22 cellular contexts compared by ENCODE assay signal in genomic region chr21:42111811-42112210, GRCh38. TPM values are rescaled to one million over a fixed set of nuclear protein-coding genes. Genes with fewer than 3 reads are reported as not detected.
DNase-seq lines count a peak whose midpoint lies in the region; ATAC-seq and TF ChIP-seq lines count a peak whose summit lies in the region.
"Had no signal": no experiment of that assay in that cellular context is flagged by ENCODE, and none has a peak within 500 bp of the region (broad histone marks: within the 10 kb centered on the region; RNA-seq: fewer than 3 reads in every experiment).

No MANE protein-coding gene starts in this region.

- H3K14ac ChIP-seq in neuronal stem cell (ENCODE audit: low read length) = no peak overlapping the region

- peaks cover 44% of the 10 kb centered on the region for H3K27me3 Mint-ChIP-seq in central memory CD8-positive, alpha-beta T cell
- H3K27me3 Mint-ChIP-seq in Caco-2 (ENCODE audit: insufficient read depth, unreplicated experiment) (no peaks in the 10 kb centered on the region), natural killer cell (ENCODE audit: low read depth in 2 of 2) (peaks cover 34 to 39% of the 10 kb centered on the region in 2 donors)

- H3K9ac ChIP-seq in BLaER1 treated with 17β-estradiol and CSF1 and Interleukin-3, amounts not matched to agents 10 nM and 100 nM = no peak overlapping the region
- H3K9ac ChIP-seq in neuronal stem cell (ENCODE audit: low read depth, low read length, poor library complexity) = peak overlapping the region; percentile 12

- intact Hi-C loops in Caco-2 (cut with micrococcal nuclease; ENCODE audit: unreplicated experiment) (no loop called here), natural killer cell (cut with micrococcal nuclease) (loop anchor here (10.0 kb wide), 1 partner anchor 497 kb away; no protein-coding TSS in a partner anchor)

- peak overlapping the region in 8 of 11 experiments; percentile 4 to 91 (median 85); a peak in 16 of 22 replicates for H3K4me2 ChIP-seq in BLaER1 treated with 17β-estradiol and CSF1 and Interleukin-3, amounts not matched to agents 10 nM and 100 nM
- H3K4me2 ChIP-seq in neuronal stem cell (ENCODE audit: insufficient read depth, low read length, poor library complexity, severe bottlenecking) = no peak overlapping the region
- H3K4me2 ChIP-seq: A549 had no signal

- H2AFZ ChIP-seq in neuronal stem cell (ENCODE audit: low read length) = no peak overlapping the region

- H2BK120ac ChIP-seq in neuronal stem cell (ENCODE audit: low read depth, low read length) = no peak overlapping the region

- H3K23ac ChIP-seq in neuronal stem cell (ENCODE audit: low read depth, low read length, poor library complexity) = no peak overlapping the region

- H3K4me1 Mint-ChIP-seq in central memory CD8-positive, alpha-beta T cell = no peaks in the 10 kb centered on the region
- H3K4me1 Mint-ChIP-seq in Caco-2 (ENCODE audit: low read depth, unreplicated experiment) = peaks cover 5% of the 10 kb centered on the region
- H3K4me1 Mint-ChIP-seq in natural killer cell = peaks cover 4 to 7% of the 10 kb centered on the region in 2 donors

- H3K79me1 ChIP-seq in neuronal stem cell (ENCODE audit: low read depth, low read length) = no peaks in the 10 kb centered on the region

- H3K4ac ChIP-seq in neuronal stem cell (ENCODE audit: low read length) = no peak overlapping the region

- H3K18ac ChIP-seq in neuronal stem cell (ENCODE audit: low read length) = no peak overlapping the region

- H4K20me1 ChIP-seq in BLaER1 treated with 17β-estradiol and CSF1 and Interleukin-3, amounts not matched to agents 10 nM and 100 nM = peaks cover 0 to 7% (median 0%) of the 10 kb centered on the region in 11 experiments; a peak in 3 of 22 replicates

- H3K4me3 Mint-ChIP-seq in central memory CD8-positive, alpha-beta T cell = no peak overlapping the region
- H3K4me3 Mint-ChIP-seq in Caco-2 (ENCODE audit: unreplicated experiment) (no peak overlapping the region), natural killer cell (no peak overlapping the region)
- H3K4me3 Mint-ChIP-seq: CD4-positive, CD25-positive, alpha-beta regulatory T cell; CD8-positive, alpha-beta memory T cell had no signal

- BruUV-seq in Caco-2 (replicated peaks; lab: Mats Ljungman, UMichigan) = no TSS peak

- H3K36me3 ChIP-seq in BLaER1 treated with 17β-estradiol and CSF1 and Interleukin-3, amounts not matched to agents 10 nM and 100 nM = no peaks in the 10 kb centered on the region
- H3K36me3 ChIP-seq in neuronal stem cell (replicated peaks in 1 of 2; ENCODE audit: control insufficient read depth in 2 of 2, insufficient read depth in 2 of 2, low read length in 2 of 2) (no peaks in the 10 kb centered on the region), Caco-2 (ENCODE audit: control insufficient read depth, insufficient read depth, low read length) (no peaks in the 10 kb centered on the region)
- H3K36me3 ChIP-seq: BE2C, HAP-1 had no signal

- no peak overlapping the region for H4K91ac ChIP-seq in neuronal stem cell (ENCODE audit: low read depth, low read length, poor library complexity)

- TF ChIP-seq CTCF in Caco-2 (IDR thresholded peaks at IDR 0.05; ENCODE audit: insufficient read depth in 1 of 2, low read depth in 1 of 2, low read length in 1 of 2, severe bottlenecking in 1 of 2, unreplicated experiment in 1 of 2) = no peak
- TF ChIP-seq CTCF in natural killer cell (IDR thresholded peaks at IDR 0.05) = no peak

- H3K9me3 ChIP-seq in BLaER1 treated with 17β-estradiol and CSF1 and Interleukin-3, amounts not matched to agents 10 nM and 100 nM (replicated peaks in 1 of 11) = no peaks in the 10 kb centered on the region
- H3K9me3 ChIP-seq in neuronal stem cell (replicated peaks in 1 of 2; ENCODE audit: control insufficient read depth in 2 of 2, insufficient read depth in 1 of 2, low read depth in 1 of 2, low read length in 2 of 2) (peaks cover 0 to 2% of the 10 kb centered on the region in 2 donors), Caco-2 (no peaks in the 10 kb centered on the region)
- H3K9me3 ChIP-seq: A549, BE2C, HAP-1 had no signal

- H3K27ac ChIP-seq in BLaER1 treated with 17β-estradiol and CSF1 and Interleukin-3, amounts not matched to agents 10 nM and 100 nM = no peak overlapping the region
- H3K27ac ChIP-seq in neuronal stem cell (replicated peaks; ENCODE audit: low read length) = no peak overlapping the region
- H3K27ac ChIP-seq: A549, C4-2B had no signal

- H3K27ac Mint-ChIP-seq in central memory CD8-positive, alpha-beta T cell (ENCODE audit: low read depth) = peak overlapping the region; percentile 12
- no peak overlapping the region for H3K27ac Mint-ChIP-seq in Caco-2 (ENCODE audit: unreplicated experiment)
- no peak overlapping the region for H3K27ac Mint-ChIP-seq in natural killer cell
- H3K27ac Mint-ChIP-seq: CD8-positive, alpha-beta memory T cell had no signal

- H2AK5ac ChIP-seq in neuronal stem cell (ENCODE audit: low read depth, low read length) = peak overlapping the region; percentile 81

- CTCF ChIA-PET in Caco-2 (lab: Charles Lee) = no interaction called here

- no peak overlapping the region for H4K8ac ChIP-seq in neuronal stem cell (ENCODE audit: low read depth, low read length)

- peaks cover 3% of the 10 kb centered on the region for H3K36me3 Mint-ChIP-seq in central memory CD8-positive, alpha-beta T cell (ENCODE audit: insufficient read depth)
- H3K36me3 Mint-ChIP-seq in Caco-2 (ENCODE audit: insufficient read depth, unreplicated experiment) = peaks cover 4% of the 10 kb centered on the region
- no peaks in the 10 kb centered on the region for H3K36me3 Mint-ChIP-seq in natural killer cell
- H3K36me3 Mint-ChIP-seq: CD4-positive, CD25-positive, alpha-beta regulatory T cell; CD8-positive, alpha-beta memory T cell had no signal

- H2BK5ac ChIP-seq in neuronal stem cell (ENCODE audit: low read length) = no peak overlapping the region

- no peak for ATAC-seq in central memory CD8-positive, alpha-beta T cell (replicated peaks; ENCODE audit: extremely low read depth, poor library complexity, severe bottlenecking)
- no peak for ATAC-seq in HG03565 (IDR thresholded peaks at IDR 0.05; ENCODE audit: unreplicated experiment)
- no peak for ATAC-seq in HG03139 (IDR thresholded peaks at IDR 0.05; ENCODE audit: unreplicated experiment)
- no peak for ATAC-seq in natural killer cell
- ATAC-seq: A549 had no signal

- H2BK15ac ChIP-seq in neuronal stem cell (ENCODE audit: low read length) = no peak overlapping the region

- H3K4me1 ChIP-seq in BLaER1 treated with 17β-estradiol and CSF1 and Interleukin-3, amounts not matched to agents 10 nM and 100 nM = peaks cover 16 to 92% (median 79%) of the 10 kb centered on the region in 10 experiments
- H3K4me1 ChIP-seq in neuronal stem cell (ENCODE audit: control insufficient read depth in 2 of 2, insufficient read depth in 1 of 2, low read depth in 1 of 2, low read length in 2 of 2) = no peaks in the 10 kb centered on the region
- peaks cover 15% of the 10 kb centered on the region for H3K4me1 ChIP-seq in Caco-2
- H3K4me1 ChIP-seq: BE2C, HAP-1 had no signal

- H3K9me3 Mint-ChIP-seq in central memory CD8-positive, alpha-beta T cell = no peaks in the 10 kb centered on the region
- H3K9me3 Mint-ChIP-seq in Caco-2 (ENCODE audit: unreplicated experiment) (no peaks in the 10 kb centered on the region), natural killer cell (no peaks in the 10 kb centered on the region)
- H3K9me3 Mint-ChIP-seq: CD4-positive, CD25-positive, alpha-beta regulatory T cell; CD8-positive, alpha-beta memory T cell had no signal

- H3K4me3 ChIP-seq in BLaER1 treated with 17β-estradiol and CSF1 and Interleukin-3, amounts not matched to agents 10 nM and 100 nM = no peak overlapping the region
- H3K4me3 ChIP-seq in neuronal stem cell (ENCODE audit: low read length in 2 of 2) (no peak overlapping the region), Caco-2 (ENCODE audit: low read depth, low read length) (no peak overlapping the region)
- H3K4me3 ChIP-seq: A549, HAP-1 had no signal

- peaks cover 0 to 7% (median 0%) of the 10 kb centered on the region in 11 experiments; a peak in 2 of 22 replicates for H3K27me3 ChIP-seq in BLaER1 treated with 17β-estradiol and CSF1 and Interleukin-3, amounts not matched to agents 10 nM and 100 nM
- H3K27me3 ChIP-seq in neuronal stem cell (ENCODE audit: control insufficient read depth in 3 of 3, insufficient read depth in 3 of 3, low read depth in 1 of 3, low read length in 3 of 3) (peaks cover 0 to 2% (median 0%) of the 10 kb centered on the region in 3 experiments), Caco-2 (replicated peaks; ENCODE audit: control insufficient read depth, insufficient read depth, low read length) (no peaks in the 10 kb centered on the region)
- H3K27me3 ChIP-seq: BE2C had no signal

- no peak overlapping the region for H2BK12ac ChIP-seq in neuronal stem cell (ENCODE audit: low read length)

- WGBS in neuronal stem cell (ENCODE audit: extremely low coverage in 2 of 2, insufficient read length in 2 of 2, insufficient replicate concordance in 1 of 2), 2 donors = no CpG with 5 or more reads among the region's 10 CpGs

- POLR2A ChIA-PET in Caco-2 (lab: Charles Lee) = no interaction called here

- DNase-seq in central memory CD8-positive, alpha-beta T cell (ENCODE audit: low spot score in 2 of 2) = no peak
- no peak for DNase-seq in neuronal stem cell (ENCODE audit: low spot score)
- DNase-seq in Caco-2 = no peak
- no peak for DNase-seq in natural killer cell
- DNase-seq: 8988T; ACHN; AML-193; BE2C; Calu3; CD4-positive, CD25-positive, alpha-beta regulatory T cell; CD8-positive, alpha-beta memory T cell; DMS53; DMS79 treated with DMSO at 0.1 percent for 48 hours; GF-D8; GOT3 had no signal

RNA-seq across cellular contexts. Expression of gene UMODL1, which starts 40.7 kb away (rescaled TPM):
- not detected for polyA plus RNA-seq in neuronal stem cell (2013, experiment 1 of 2)
- polyA plus RNA-seq in neuronal stem cell (2013, experiment 2 of 2) = not detected
- total RNA-seq in Caco-2 (2022) (0.20 and 0.21 TPM in 2 replicates), natural killer cell (under 1 TPM in 2 of 3 donors, not detected in 1; 0.14 to 0.28 TPM)
- total RNA-seq: Calu3, G401 had no signal
- polyA plus RNA-seq: A549; CD8-positive, alpha-beta memory T cell had no signal
